In the genomic region with DNA sequence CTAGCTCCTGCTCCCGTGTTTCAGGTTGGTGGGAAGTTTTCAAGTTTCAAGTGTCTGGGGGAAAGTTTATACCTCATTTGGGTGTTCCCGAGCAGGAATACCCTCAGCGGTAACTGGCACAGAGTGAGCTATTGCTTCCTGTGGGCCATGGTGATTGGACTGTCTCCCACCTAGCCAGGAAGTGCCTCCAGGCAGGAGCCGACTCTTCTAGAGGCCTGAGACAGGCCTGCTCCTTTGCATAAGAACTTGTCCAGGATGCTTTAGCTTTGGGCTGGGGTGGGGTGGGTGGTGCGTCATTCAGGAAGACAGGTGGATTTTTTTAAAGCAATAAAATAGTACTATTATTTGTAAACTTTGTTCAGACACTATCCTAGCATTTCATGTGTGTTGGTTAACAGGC, we compare ENCODE assay signal across 28 cellular contexts. TPM values are rescaled to one million over a fixed set of nuclear protein-coding genes. Genes with fewer than 3 reads are reported as not detected.
A peak's percentile ranks its signal among the peaks of the same experiment; 100 is the strongest.
DNase-seq lines count a peak whose midpoint lies in the region; ATAC-seq and TF ChIP-seq lines count a peak whose summit lies in the region.
"Had no signal": no experiment of that assay in that cellular context is flagged by ENCODE, and none has a peak within 500 bp of the region (broad histone marks: within the 10 kb centered on the region; RNA-seq: fewer than 3 reads in every experiment).

No MANE protein-coding gene starts in this region.

- no peak overlapping the region for H3K27ac ChIP-seq in CD4-positive, alpha-beta T cell (ENCODE audit: low read depth, low read length)
- H3K27ac ChIP-seq in RWPE1 = peak overlapping the region; percentile 26; the same call in 1 of the 2 replicates
- no peak overlapping the region for H3K27ac ChIP-seq in endodermal cell (ENCODE audit: low read depth, low read length)
- H3K27ac ChIP-seq: body of pancreas, heart left ventricle, transverse colon had no signal

- no peak overlapping the region for H3K27ac Mint-ChIP-seq in CD4-positive, alpha-beta T cell
- H3K27ac Mint-ChIP-seq in endodermal cell (no peak overlapping the region), memory B cell (peak overlapping the region; percentile 97)
- H3K27ac Mint-ChIP-seq: activated CD4-positive, alpha-beta T cell treated with anti-CD3 and anti-CD28 coated beads, Interleukin-2, amount 10 ng/mL, durations not matched to agents 24 days and 14 days had no signal

- CTCF ChIA-PET in CD4-positive, alpha-beta T cell (lab: Charles Lee) = interaction anchor here (2.7 kb wide), 1 partner anchor 11 kb away, joined by 12 read pairs; no protein-coding TSS in a partner anchor
- CTCF ChIA-PET in RWPE1 (lab: Yijun Ruan, JAX) = interaction anchor here (1.2 kb wide), 1 partner anchor 23 kb away, joined by 4 read pairs; no protein-coding TSS in a partner anchor

- no peaks in the 10 kb centered on the region for H3K36me3 Mint-ChIP-seq in CD4-positive, alpha-beta T cell (ENCODE audit: low read depth)
- H3K36me3 Mint-ChIP-seq in endodermal cell (ENCODE audit: low read depth) = no peaks in the 10 kb centered on the region
- H3K36me3 Mint-ChIP-seq in memory B cell = no peaks in the 10 kb centered on the region

- H3K9ac ChIP-seq in endodermal cell (ENCODE audit: extremely low read depth, low read length, poor library complexity, severe bottlenecking) = no peak overlapping the region

- H3K4me3 Mint-ChIP-seq in CD4-positive, alpha-beta T cell = peak overlapping the region; percentile 30
- no peak overlapping the region for H3K4me3 Mint-ChIP-seq in endodermal cell
- no peak overlapping the region for H3K4me3 Mint-ChIP-seq in memory B cell
- H3K4me3 Mint-ChIP-seq: activated CD4-positive, alpha-beta T cell treated with anti-CD3 and anti-CD28 coated beads, Interleukin-2, amount 10 ng/mL, durations not matched to agents 24 days and 14 days had no signal

- no peak for TF ChIP-seq CTCF in CD4-positive, alpha-beta T cell (IDR thresholded peaks at IDR 0.05)
- no peak for TF ChIP-seq CTCF in RWPE1 (conservative IDR thresholded peaks at IDR 0.05; ENCODE audit: low read depth)
- no peak for TF ChIP-seq CTCF in endodermal cell (conservative IDR thresholded peaks at IDR 0.05)

- no peaks in the 10 kb centered on the region for H3K9me3 ChIP-seq in CD4-positive, alpha-beta T cell (ENCODE audit: control insufficient read depth, low read length)
- no peaks in the 10 kb centered on the region for H3K9me3 ChIP-seq in endodermal cell (ENCODE audit: control insufficient read depth, low read length)
- H3K9me3 ChIP-seq: BE2C, body of pancreas, heart left ventricle, transverse colon had no signal

- POLR2A ChIA-PET in CD4-positive, alpha-beta T cell (lab: Charles Lee) = no interaction called here
- POLR2A ChIA-PET in RWPE1 (lab: Yijun Ruan, JAX; ENCODE audit: low non-redundant PET) = interaction anchor here (0.5 kb wide), 1 partner anchor 1305 kb away, joined by 4 read pairs; no protein-coding TSS in a partner anchor

- no peaks in the 10 kb centered on the region for H3K27me3 ChIP-seq in CD4-positive, alpha-beta T cell (ENCODE audit: control insufficient read depth, insufficient read depth, low read length)
- peaks cover 20% of the 10 kb centered on the region for H3K27me3 ChIP-seq in endodermal cell (ENCODE audit: control insufficient read depth, insufficient read depth, low read length, poor library complexity, severe bottlenecking)
- H3K27me3 ChIP-seq: BE2C, body of pancreas, heart left ventricle, transverse colon had no signal

- no peaks in the 10 kb centered on the region for H3K9me3 Mint-ChIP-seq in CD4-positive, alpha-beta T cell
- H3K9me3 Mint-ChIP-seq in endodermal cell = no peaks in the 10 kb centered on the region
- no peaks in the 10 kb centered on the region for H3K9me3 Mint-ChIP-seq in memory B cell
- H3K9me3 Mint-ChIP-seq: activated CD4-positive, alpha-beta T cell treated with anti-CD3 and anti-CD28 coated beads, Interleukin-2, amount 10 ng/mL, durations not matched to agents 24 days and 14 days had no signal

- no peak for ATAC-seq in CD4-positive, alpha-beta T cell (ENCODE audit: poor library complexity)
- ATAC-seq in memory B cell (ENCODE audit: low read depth) = no peak
- ATAC-seq: body of pancreas, heart left ventricle, left lobe of liver, Right ventricle myocardium inferior had no signal

- intact Hi-C loops in CD4-positive, alpha-beta T cell (cut with DNase I, micrococcal nuclease) = loop anchor here (10.0 kb wide), 1 partner anchor 390 kb away; a partner anchor contains a TSS

- H3K36me3 ChIP-seq in endodermal cell (ENCODE audit: control insufficient read depth, insufficient read depth, low read length) = no peaks in the 10 kb centered on the region
- H3K36me3 ChIP-seq: BE2C, heart left ventricle, transverse colon had no signal

- peaks cover 25% of the 10 kb centered on the region for H3K4me1 Mint-ChIP-seq in CD4-positive, alpha-beta T cell (ENCODE audit: low read depth)
- H3K4me1 Mint-ChIP-seq in endodermal cell = peaks cover 7% of the 10 kb centered on the region
- H3K4me1 Mint-ChIP-seq in memory B cell = peaks cover 11% of the 10 kb centered on the region

- H3K27me3 Mint-ChIP-seq in CD4-positive, alpha-beta T cell = no peaks in the 10 kb centered on the region
- peaks cover 37% of the 10 kb centered on the region for H3K27me3 Mint-ChIP-seq in endodermal cell (ENCODE audit: insufficient read depth)
- H3K27me3 Mint-ChIP-seq in memory B cell = no peaks in the 10 kb centered on the region
- H3K27me3 Mint-ChIP-seq: activated CD4-positive, alpha-beta T cell treated with anti-CD3 and anti-CD28 coated beads, Interleukin-2, amount 10 ng/mL, durations not matched to agents 24 days and 14 days had no signal

- H3K4me3 ChIP-seq in endodermal cell (ENCODE audit: low read length) = no peak overlapping the region
- H3K4me3 ChIP-seq: body of pancreas, heart left ventricle, skin epidermis, transverse colon had no signal

- WGBS in endodermal cell (ENCODE audit: insufficient coverage in 1 of 2, insufficient read length in 1 of 2), 2 experiments = 54 to 73% methylated on average over 3 to 5 of the region's 5 CpGs

- no peaks in the 10 kb centered on the region for H3K4me1 ChIP-seq in endodermal cell (ENCODE audit: control insufficient read depth, insufficient read depth, low read length)
- H3K4me1 ChIP-seq: BE2C had no signal

- DNase-seq in CD4-positive, alpha-beta T cell = no peak
- no peak for DNase-seq in RWPE1 (ENCODE audit: low spot score)
- DNase-seq in endodermal cell = peak; percentile 46
- DNase-seq in memory B cell (ENCODE audit: low spot score in 2 of 2) = no peak
- no peak for DNase-seq in Kasumi-1 (lab: John Stamatoyannopoulos, UW)
- no peak for DNase-seq in activated CD4-positive, alpha-beta T cell treated with anti-CD3 and anti-CD28 coated beads for 48 hours
- DNase-seq in NCI-H146 treated with DMSO at 0.1 percent for 48 hours (lab: John Stamatoyannopoulos, UW; ENCODE audit: unreplicated experiment) = no peak
- DNase-seq in DMS79 (lab: John Stamatoyannopoulos, UW) = no peak
- DNase-seq: activated CD4-positive, alpha-beta T cell treated with anti-CD3 and anti-CD28 coated beads, Interleukin-2, amount 10 ng/mL, durations not matched to agents 24 days and 14 days; activated naive CD4-positive, alpha-beta T cell treated with Interleukin-2 at 50 U/mL for 16 hours; BE2C; body of pancreas; DMS53; erythroblast; foreskin fibroblast; GDM1; HCEC 1CT; MM.1S; NCI-H1436; NCI-H2107; NCI-H774; nucleus accumbens; stimulated activated CD8-positive, alpha-beta memory T cell treated with anti-CD3 and anti-CD28 coated beads, Interleukin-4, amount 100 ng/mL, for 48 hours; transverse colon had no signal

RNA-seq across cellular contexts. Expression of a gene that starts 23.5 kb away (rescaled TPM):
- 10 to 100 TPM; 57.1 to 62.1 TPM for total RNA-seq in CD4-positive, alpha-beta T cell
- total RNA-seq in endodermal cell = 100 to 1,000 TPM; 124 to 139 TPM
- polyA plus RNA-seq in endodermal cell (2013, experiment 1 of 2) = 68.6 TPM
- 67.9 TPM for polyA plus RNA-seq in endodermal cell (2013, experiment 2 of 2)
